In the genomic region with DNA sequence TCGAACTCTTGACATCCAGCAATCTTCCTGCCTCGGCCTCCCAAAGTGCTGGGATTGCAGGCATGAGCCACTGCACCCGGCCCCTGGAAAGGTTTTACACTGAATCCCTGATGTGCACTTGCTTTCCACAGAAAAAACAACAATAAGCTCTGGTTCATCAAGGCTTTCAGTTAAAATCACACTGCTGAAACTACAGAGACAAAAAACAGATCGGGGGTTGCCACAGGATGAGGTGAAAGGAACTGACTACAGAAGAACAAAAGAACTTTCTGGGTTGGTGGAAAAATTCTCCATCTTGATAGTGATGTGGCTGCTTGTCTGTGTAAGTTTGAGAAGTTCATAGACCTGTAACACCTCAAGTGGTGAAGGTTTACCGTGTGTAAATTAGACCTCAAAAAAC, we compare ENCODE assay signal across 10 cellular contexts. TPM values are rescaled to one million over a fixed set of nuclear protein-coding genes. Genes with fewer than 3 reads are reported as not detected.
DNase-seq lines count a peak whose midpoint lies in the region; ATAC-seq and TF ChIP-seq lines count a peak whose summit lies in the region.
"Had no signal": no experiment of that assay in that cellular context is flagged by ENCODE, and none has a peak within 500 bp of the region (broad histone marks: within the 10 kb centered on the region; RNA-seq: fewer than 3 reads in every experiment).

No MANE protein-coding gene starts in this region.

- peaks cover 40 to 83% (median 63%) of the 10 kb centered on the region in 4 donors for H3K4me1 Mint-ChIP-seq in CD4-positive, alpha-beta memory T cell
- H3K4me1 Mint-ChIP-seq in T-helper 1 cell treated with Interleukin-12 subunit alpha and Interleukin-12 subunit beta and Interleukin-4 antibody, amounts not matched to agents 30 μg/mL and 1 μg/mL, for 36 hours (ENCODE audit: low read depth): peaks cover 58% of the 10 kb centered on the region
- peaks cover 42% of the 10 kb centered on the region for H3K4me1 Mint-ChIP-seq in brain
- peaks cover 53 to 64% (median 57%) of the 10 kb centered on the region in 3 donors for H3K4me1 Mint-ChIP-seq in naive B cell

- H3K9me3 Mint-ChIP-seq in CD4-positive, alpha-beta memory T cell: peaks cover 0 to 2% (median 0%) of the 10 kb centered on the region in 8 donors
- no peaks in the 10 kb centered on the region for H3K9me3 Mint-ChIP-seq in T-helper 1 cell treated with Interleukin-12 subunit alpha and Interleukin-12 subunit beta and Interleukin-4 antibody, amounts not matched to agents 30 μg/mL and 1 μg/mL, for 36 hours
- H3K9me3 Mint-ChIP-seq in brain: peaks cover 0 to 2% (median 0%) of the 10 kb centered on the region in 5 experiments
- no peaks in the 10 kb centered on the region for H3K9me3 Mint-ChIP-seq in naive B cell

- intact Hi-C loops in CD4-positive, alpha-beta memory T cell (cut with micrococcal nuclease): loop anchor here (1.0 kb wide), 1 partner anchor 65 kb away; no protein-coding TSS in a partner anchor
- intact Hi-C loops in Right ventricle myocardium superior (cut with DNase I): no loop called here

- DNase-seq in CD4-positive, alpha-beta memory T cell: peak; percentile 84 to 91 (median 87)
- no peak for DNase-seq in naive B cell
- DNase-seq in NCI-H1105 (lab: John Stamatoyannopoulos, UW): no peak
- no peak for DNase-seq in NOMO-1 treated with DMSO at 0.1 percent for 48 hours (lab: John Stamatoyannopoulos, UW; ENCODE audit: unreplicated experiment)
- no peak for DNase-seq in DMS53 (lab: John Stamatoyannopoulos, UW)
- no peak for DNase-seq in Right ventricle myocardium superior
- DNase-seq: COR-L47 had no signal

- ATAC-seq in naive B cell (ENCODE audit: low read depth in 2 of 2): no peak
- ATAC-seq in Right ventricle myocardium superior (ENCODE audit: poor library complexity): no peak

- no peak for TF ChIP-seq CTCF in brain (conservative IDR thresholded peaks at IDR 0.05)

- POLR2A ChIA-PET in CD4-positive, alpha-beta memory T cell (lab: Charles Lee; ENCODE audit: partially characterized antibody): interaction anchor here (0.6 to 8.7 kb wide), 20 partner anchors 8 to 196 kb away, joined by 3 to 133 read pairs (median 11); a partner anchor contains a TSS

- CTCF ChIA-PET in CD4-positive, alpha-beta memory T cell (lab: Charles Lee; ENCODE audit: partially characterized antibody): interaction anchor here (0.8 to 11.7 kb wide), 15 partner anchors 17 to 148 kb away, joined by 3 to 132 read pairs (median 5); no protein-coding TSS in a partner anchor

- peak overlapping the region; percentile 92 to 99 (median 94) for H3K4me3 Mint-ChIP-seq in CD4-positive, alpha-beta memory T cell
- H3K4me3 Mint-ChIP-seq in T-helper 1 cell treated with Interleukin-12 subunit alpha and Interleukin-12 subunit beta and Interleukin-4 antibody, amounts not matched to agents 30 μg/mL and 1 μg/mL, for 36 hours: peak overlapping the region; percentile 98
- peak overlapping the region; percentile 84 to 90 (median 86) for H3K4me3 Mint-ChIP-seq in brain
- peak overlapping the region; percentile 24 to 96 (median 91) for H3K4me3 Mint-ChIP-seq in naive B cell

- H3K36me3 ChIP-seq in CD4-positive, alpha-beta memory T cell (ENCODE audit: insufficient read depth, low read length): peaks cover 9% of the 10 kb centered on the region

- H3K4me3 ChIP-seq in CD4-positive, alpha-beta memory T cell (ENCODE audit: low read length in 2 of 2): peak overlapping the region; percentile 73 to 79

- H3K36me3 Mint-ChIP-seq in CD4-positive, alpha-beta memory T cell: peaks cover 31 to 50% of the 10 kb centered on the region in 2 donors
- peaks cover 51% of the 10 kb centered on the region for H3K36me3 Mint-ChIP-seq in T-helper 1 cell treated with Interleukin-12 subunit alpha and Interleukin-12 subunit beta and Interleukin-4 antibody, amounts not matched to agents 30 μg/mL and 1 μg/mL, for 36 hours (ENCODE audit: low read depth)
- H3K36me3 Mint-ChIP-seq in brain (peaks cover 16% of the 10 kb centered on the region), naive B cell (peaks cover 0 to 9% of the 10 kb centered on the region in 2 donors)

- no peaks in the 10 kb centered on the region for H3K27me3 Mint-ChIP-seq in CD4-positive, alpha-beta memory T cell
- H3K27me3 Mint-ChIP-seq in T-helper 1 cell treated with Interleukin-12 subunit alpha and Interleukin-12 subunit beta and Interleukin-4 antibody, amounts not matched to agents 30 μg/mL and 1 μg/mL, for 36 hours (ENCODE audit: low read depth): no peaks in the 10 kb centered on the region
- H3K27me3 Mint-ChIP-seq in brain (no peaks in the 10 kb centered on the region), naive B cell (no peaks in the 10 kb centered on the region)

- no peaks in the 10 kb centered on the region for H3K27me3 ChIP-seq in CD4-positive, alpha-beta memory T cell (ENCODE audit: insufficient read depth, low read length)

- H3K9me3 ChIP-seq in CD4-positive, alpha-beta memory T cell (ENCODE audit: control insufficient read depth in 1 of 2, low read length in 2 of 2): no peaks in the 10 kb centered on the region

- peak overlapping the region; percentile 62 for H3K27ac ChIP-seq in CD4-positive, alpha-beta memory T cell (ENCODE audit: low read depth, low read length)

- peaks cover 70% of the 10 kb centered on the region for H3K4me1 ChIP-seq in CD4-positive, alpha-beta memory T cell (ENCODE audit: insufficient read depth, low read length)

- H3K27ac Mint-ChIP-seq in CD4-positive, alpha-beta memory T cell: peak overlapping the region; percentile 94 to 99 (median 98)
- peak overlapping the region; percentile 99 for H3K27ac Mint-ChIP-seq in T-helper 1 cell treated with Interleukin-12 subunit alpha and Interleukin-12 subunit beta and Interleukin-4 antibody, amounts not matched to agents 30 μg/mL and 1 μg/mL, for 36 hours
- H3K27ac Mint-ChIP-seq in brain (peak overlapping the region in 1 of 5 experiments; percentile 57), naive B cell (peak overlapping the region in 4 of 6 donors; percentile 35 to 90 (median 74))

RNA-seq across cellular contexts. Expression of a gene that starts 2.9 kb away (rescaled TPM):
- 10 to 100 TPM; 64.5 to 68.4 TPM for total RNA-seq in CD4-positive, alpha-beta memory T cell
- 10 to 100 TPM; 11.3 to 16.2 TPM for polyA plus RNA-seq in CD4-positive, alpha-beta memory T cell
- polyA plus RNA-seq in brain (ENCODE audit: insufficient read depth, low read depth, low replicate concordance) (1.8 TPM), naive B cell (ENCODE audit: low read depth in 6 of 6) (10 to 100 TPM in 2 of 6 donors, 1 to 10 TPM in 4; 4.0 to 10.7 (median 7.0) TPM)
- total RNA-seq in Right ventricle myocardium superior: 5.1 TPM

RNA-seq across cellular contexts. Expression of a gene that starts 42.1 kb away (rescaled TPM):
- total RNA-seq in CD4-positive, alpha-beta memory T cell: 10 to 100 TPM; 29.5 to 34.3 TPM
- 100 to 1,000 TPM in 1 of 2 donors, 10 to 100 TPM in 1; 98.7 to 104 TPM for polyA plus RNA-seq in CD4-positive, alpha-beta memory T cell
- polyA plus RNA-seq in brain (ENCODE audit: insufficient read depth, low read depth, low replicate concordance): 33.2 TPM
- 10 to 100 TPM; 74.5 to 95.8 (median 88.9) TPM for polyA plus RNA-seq in naive B cell (ENCODE audit: low read depth in 6 of 6)
- total RNA-seq in Right ventricle myocardium superior: 28.0 TPM

RNA-seq across cellular contexts. Expression of a gene that starts 58.2 kb away (rescaled TPM):
- not detected for total RNA-seq in CD4-positive, alpha-beta memory T cell
- not detected for polyA plus RNA-seq in CD4-positive, alpha-beta memory T cell
- polyA plus RNA-seq in brain (ENCODE audit: insufficient read depth, low read depth, low replicate concordance): not detected
- polyA plus RNA-seq in naive B cell (ENCODE audit: low read depth in 6 of 6): 1 to 10 TPM in 5 of 6 donors, under 1 TPM in 1; 0.99 to 6.8 (median 4.1) TPM
- not detected for total RNA-seq in Right ventricle myocardium superior
- polyA plus RNA-seq: neural cell had no signal

Comparison
In these comparisons a context has a peak if more than half of its experiments do, and no peak if none do; other contexts are left out.
1. DNase-seq: peak in CD4-positive, alpha-beta memory T cell (5 of 5); none in naive B cell (single experiment), NCI-H1105 (single experiment), NOMO-1 treated with DMSO at 0.1 percent for 48 hours (single experiment), DMS53 (single experiment) and Right ventricle myocardium superior (single experiment).
2. Peak in every context shown above with its lines, with median percentiles within 50 percentile points of each other: H3K4me3 Mint-ChIP-seq.